Comparison of ENCODE assay signal across 14 cellular contexts in the genomic region with DNA sequence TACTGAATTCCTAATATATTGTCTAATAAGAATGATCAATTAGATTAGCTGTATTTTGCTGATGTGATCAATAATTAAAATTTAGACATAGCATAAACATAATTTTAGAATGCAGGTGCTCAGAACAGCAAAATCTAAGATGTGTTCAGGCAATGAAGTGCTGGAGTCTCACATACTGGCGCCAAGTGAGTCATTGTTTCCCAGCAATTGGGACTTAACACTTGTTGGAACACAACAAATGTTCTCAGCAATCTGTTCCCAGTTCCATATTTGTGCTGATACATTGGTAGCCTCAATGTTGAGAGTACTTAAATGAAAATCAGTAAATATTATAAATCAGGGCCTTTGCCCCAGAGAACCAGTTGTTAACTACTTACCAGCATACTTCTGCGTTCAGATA.
"Had no signal": no experiment of that assay in that cellular context is flagged by ENCODE, and none has a peak within 500 bp of the region (broad histone marks: within the 10 kb centered on the region; RNA-seq: fewer than 3 reads in every experiment).

No MANE protein-coding gene starts in this region.

- H3K27me3 ChIP-seq: gastroesophageal sphincter, ovary, tibial artery had no signal

- H3K9me3 ChIP-seq: gastroesophageal sphincter, ovary, tibial artery had no signal

- DNase-seq: activated B cell treated with CpG ODN at 0.5 μM for 24 hours; activated CD4-positive, alpha-beta T cell treated with anti-CD3 and anti-CD28 coated beads, Interleukin-2, amount 10 ng/mL, durations not matched to agents 24 days and 14 days; activated naive CD4-positive, alpha-beta T cell; aorta; effector memory CD4-positive, alpha-beta T cell; erythroblast; left ventricle myocardium superior; ovary; stimulated activated CD4-positive, alpha-beta T cell treated with anti-CD3 and anti-CD28 coated beads, Interleukin-15, amount 100 ng/mL, for 24 hours; stimulated activated CD4-positive, alpha-beta T cell treated with anti-CD3 and anti-CD28 coated beads, Interleukin-4, amount 100 ng/mL, for 4 hours; stimulated activated naive CD8-positive, alpha-beta T cell treated with anti-CD3 and anti-CD28 coated beads, Interleukin-15, amount 100 ng/mL, for 72 hours; T-helper 2 cell; tibial artery had no signal

- H3K4me3 ChIP-seq: gastroesophageal sphincter, ovary, tibial artery had no signal

- H3K36me3 ChIP-seq: gastroesophageal sphincter, ovary, tibial artery had no signal
